In the genomic region with DNA sequence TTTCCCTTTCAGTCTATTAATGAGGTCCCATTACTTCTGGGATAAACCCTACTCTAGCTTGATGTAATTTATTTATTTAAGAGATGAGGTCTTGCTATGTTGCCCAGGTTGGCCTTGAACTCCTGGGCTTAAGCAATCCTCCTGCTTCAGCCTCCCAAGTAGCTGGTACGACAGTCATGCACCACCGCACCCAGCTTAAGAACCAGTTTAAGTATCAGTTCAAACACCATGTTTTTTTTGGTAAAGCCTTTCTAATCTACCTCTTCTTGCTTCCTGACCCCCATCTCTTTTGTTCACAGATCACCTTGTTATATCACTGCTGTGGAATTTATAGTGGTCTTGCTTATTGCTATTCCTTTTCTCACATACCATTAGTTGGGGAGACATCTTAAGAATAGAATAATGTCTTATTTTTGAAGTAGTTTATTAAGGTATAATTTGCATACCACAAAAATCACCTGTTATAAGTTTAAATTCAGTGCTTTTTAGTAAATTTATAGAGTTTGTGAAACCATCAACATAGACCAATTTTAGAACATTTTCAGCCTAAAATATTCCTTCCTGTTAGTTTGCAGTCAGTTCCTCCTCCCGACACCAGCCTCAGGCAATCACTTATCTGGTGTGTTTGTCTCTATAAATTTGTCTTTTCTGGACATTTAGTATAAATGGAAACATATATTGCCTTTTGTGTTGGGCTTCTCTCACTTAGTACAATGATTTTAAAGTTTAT, we compare ENCODE assay signal across 14 cellular contexts.
A peak's percentile ranks its signal among the peaks of the same experiment; 100 is the strongest.
DNase-seq lines count a peak whose midpoint lies in the region; ATAC-seq, FAIRE-seq and TF ChIP-seq lines count a peak whose summit lies in the region.
"Had no signal": no experiment of that assay in that cellular context is flagged by ENCODE, and none has a peak within 500 bp of the region (broad histone marks: within the 10 kb centered on the region; RNA-seq: fewer than 3 reads in every experiment).

No MANE protein-coding gene starts in this region.

- peak overlapping the region; percentile 40 for H3K4me3 ChIP-seq in MM.1S (ENCODE audit: low read length)

- peaks cover 9% of the 10 kb centered on the region for H3K4me1 Mint-ChIP-seq in activated T-helper 2 cell treated with anti-CD3 and anti-CD28 coated beads, Interferon-gamma antibody, Interleukin-2, Interleukin-4, amounts not matched to agents 10 μg/mL and 5 μg/mL and 100 μg/mL, durations not matched to agents 14 hours and 24 hours and 36 hours (ENCODE audit: low read depth)
- H3K4me1 Mint-ChIP-seq in activated CD4-positive, alpha-beta memory T cell treated with anti-CD3 and anti-CD28 coated beads for 36 hours (ENCODE audit: low read depth), result peaks cover 9% of the 10 kb centered on the region
- H3K4me1 Mint-ChIP-seq: CD4-positive, CD25-positive, alpha-beta regulatory T cell had no signal

- H3K4me1 ChIP-seq in MM.1S (ENCODE audit: low read length), result peaks cover 30% of the 10 kb centered on the region

- H2AFZ ChIP-seq in MM.1S (ENCODE audit: low read length), result peak overlapping the region; percentile 16; the same call in 1 of the 2 replicates

- peaks cover 8% of the 10 kb centered on the region for H3K27me3 Mint-ChIP-seq in activated T-helper 2 cell treated with anti-CD3 and anti-CD28 coated beads, Interferon-gamma antibody, Interleukin-2, Interleukin-4, amounts not matched to agents 10 μg/mL and 5 μg/mL and 100 μg/mL, durations not matched to agents 14 hours and 24 hours and 36 hours (ENCODE audit: low read depth)
- peaks cover 8% of the 10 kb centered on the region for H3K27me3 Mint-ChIP-seq in activated CD4-positive, alpha-beta memory T cell treated with anti-CD3 and anti-CD28 coated beads for 36 hours
- H3K27me3 Mint-ChIP-seq: CD4-positive, CD25-positive, alpha-beta regulatory T cell had no signal

- no peak overlapping the region for H3K27ac Mint-ChIP-seq in activated T-helper 2 cell treated with anti-CD3 and anti-CD28 coated beads, Interferon-gamma antibody, Interleukin-2, Interleukin-4, amounts not matched to agents 10 μg/mL and 5 μg/mL and 100 μg/mL, durations not matched to agents 14 hours and 24 hours and 36 hours
- no peak overlapping the region for H3K27ac Mint-ChIP-seq in activated CD4-positive, alpha-beta memory T cell treated with anti-CD3 and anti-CD28 coated beads for 36 hours
- H3K27ac Mint-ChIP-seq: CD4-positive, CD25-positive, alpha-beta regulatory T cell had no signal

- CTCF ChIA-PET in activated CD4-positive, alpha-beta memory T cell treated with anti-CD3 and anti-CD28 coated beads for 36 hours (lab: Charles Lee), result no interaction called here

- peak overlapping the region; percentile 74 for H3K4me2 ChIP-seq in MM.1S (ENCODE audit: low read depth, low read length)

- peak overlapping the region; percentile 80 for H3K27ac ChIP-seq in MM.1S (ENCODE audit: low read length)

- no peaks in the 10 kb centered on the region for H3K36me3 ChIP-seq in MM.1S (replicated peaks; ENCODE audit: insufficient read depth, low read length)

- H3F3A ChIP-seq in MM.1S (ENCODE audit: insufficient read depth, low read length), result peaks cover 22% of the 10 kb centered on the region

- DNase-seq in MM.1S, result peak; percentile 39
- no peak for DNase-seq in activated T-helper 2 cell treated with anti-CD3 and anti-CD28 coated beads, Interferon-gamma antibody, Interleukin-2, Interleukin-4, amounts not matched to agents 10 μg/mL and 5 μg/mL and 100 μg/mL, durations not matched to agents 14 hours and 24 hours and 36 hours (ENCODE audit: low spot score)
- DNase-seq in occipital lobe (lab: John Stamatoyannopoulos, UW), result no peak
- DNase-seq in activated CD4-positive, alpha-beta memory T cell treated with anti-CD3 and anti-CD28 coated beads for 36 hours, result no peak
- no peak for DNase-seq in H54 (ENCODE audit: insufficient read length, low spot score)
- DNase-seq: CD4-positive, CD25-positive, alpha-beta regulatory T cell; NCI-H187 treated with DMSO at 0.1 percent for 48 hours; stimulated activated CD4-positive, alpha-beta T cell treated with anti-CD3 and anti-CD28 coated beads, Interleukin-4, amount 100 ng/mL, for 24 hours; substantia nigra had no signal

- no peaks in the 10 kb centered on the region for H3K79me2 ChIP-seq in MM.1S (ENCODE audit: low read length)

- TF ChIP-seq POLR2A in H54 (IDR thresholded peaks at IDR 0.05; ENCODE audit: low read depth, low read length), result no peak

- ATAC-seq in GM18508 (IDR thresholded peaks at IDR 0.05; ENCODE audit: insufficient read depth, unreplicated experiment) (peak; percentile 4), GM21381 (IDR thresholded peaks at IDR 0.05; ENCODE audit: unreplicated experiment) (peak; percentile 18), HG02973 (IDR thresholded peaks at IDR 0.05; ENCODE audit: unreplicated experiment) (peak; percentile 19)
- ATAC-seq: esophagus mucosa had no signal

- no peak overlapping the region for H3K4me3 Mint-ChIP-seq in activated T-helper 2 cell treated with anti-CD3 and anti-CD28 coated beads, Interferon-gamma antibody, Interleukin-2, Interleukin-4, amounts not matched to agents 10 μg/mL and 5 μg/mL and 100 μg/mL, durations not matched to agents 14 hours and 24 hours and 36 hours (ENCODE audit: low read depth)
- H3K4me3 Mint-ChIP-seq in activated CD4-positive, alpha-beta memory T cell treated with anti-CD3 and anti-CD28 coated beads for 36 hours, result no peak overlapping the region
- H3K4me3 Mint-ChIP-seq: CD4-positive, CD25-positive, alpha-beta regulatory T cell had no signal

- no peaks in the 10 kb centered on the region for H4K20me1 ChIP-seq in MM.1S (ENCODE audit: insufficient read depth, low read length)

- POLR2A ChIA-PET in activated CD4-positive, alpha-beta memory T cell treated with anti-CD3 and anti-CD28 coated beads for 36 hours (lab: Charles Lee), result no interaction called here

- no peaks in the 10 kb centered on the region for H3K9me3 ChIP-seq in MM.1S (replicated peaks; ENCODE audit: insufficient read depth, low read length)

- H3K9ac ChIP-seq in MM.1S (ENCODE audit: low read length), result peak overlapping the region; percentile 17; the same call in 1 of the 2 replicates

- H3K36me3 Mint-ChIP-seq in activated T-helper 2 cell treated with anti-CD3 and anti-CD28 coated beads, Interferon-gamma antibody, Interleukin-2, Interleukin-4, amounts not matched to agents 10 μg/mL and 5 μg/mL and 100 μg/mL, durations not matched to agents 14 hours and 24 hours and 36 hours (ENCODE audit: low read depth), result no peaks in the 10 kb centered on the region
- H3K36me3 Mint-ChIP-seq in activated CD4-positive, alpha-beta memory T cell treated with anti-CD3 and anti-CD28 coated beads for 36 hours, result no peaks in the 10 kb centered on the region
- H3K36me3 Mint-ChIP-seq: CD4-positive, CD25-positive, alpha-beta regulatory T cell had no signal

- H3K9me2 ChIP-seq in MM.1S (replicated peaks; ENCODE audit: insufficient read depth, low read length), result no peaks in the 10 kb centered on the region

- no peaks in the 10 kb centered on the region for H3K9me3 Mint-ChIP-seq in activated T-helper 2 cell treated with anti-CD3 and anti-CD28 coated beads, Interferon-gamma antibody, Interleukin-2, Interleukin-4, amounts not matched to agents 10 μg/mL and 5 μg/mL and 100 μg/mL, durations not matched to agents 14 hours and 24 hours and 36 hours
- H3K9me3 Mint-ChIP-seq in activated CD4-positive, alpha-beta memory T cell treated with anti-CD3 and anti-CD28 coated beads for 36 hours, result peaks cover 6% of the 10 kb centered on the region

- FAIRE-seq in H54 (lab: Jason Lieb, UNC), result no peak
- FAIRE-seq: TTC549 had no signal

- intact Hi-C loops in activated T-helper 2 cell treated with anti-CD3 and anti-CD28 coated beads, Interferon-gamma antibody, Interleukin-2, Interleukin-4, amounts not matched to agents 10 μg/mL and 5 μg/mL and 100 μg/mL, durations not matched to agents 14 hours and 24 hours and 36 hours (cut with micrococcal nuclease), result no loop called here
- intact Hi-C loops in activated CD4-positive, alpha-beta memory T cell treated with anti-CD3 and anti-CD28 coated beads for 36 hours (cut with micrococcal nuclease), result no loop called here

- TF ChIP-seq CTCF in MM.1S (IDR thresholded peaks at IDR 0.05; ENCODE audit: low read length), result no peak

- no peaks in the 10 kb centered on the region for H3K27me3 ChIP-seq in MM.1S (replicated peaks; ENCODE audit: insufficient read depth, low read length)
